ENCODE assay signal across 11 cellular contexts in genomic region chr6:20180935-20181334, GRCh38. TPM values are rescaled to one million over a fixed set of nuclear protein-coding genes. Genes with fewer than 3 reads are reported as not detected.
DNase-seq lines count a peak whose midpoint lies in the region; ATAC-seq and TF ChIP-seq lines count a peak whose summit lies in the region.
"Had no signal": no experiment of that assay in that cellular context is flagged by ENCODE, and none has a peak within 500 bp of the region (broad histone marks: within the 10 kb centered on the region; RNA-seq: fewer than 3 reads in every experiment).

No MANE protein-coding gene starts in this region.

- H3K27me3 Mint-ChIP-seq in mesothelial cell of epicardium (ENCODE audit: low read depth) = no peaks in the 10 kb centered on the region

- peaks cover 8% of the 10 kb centered on the region for H3K9me3 ChIP-seq in left ventricle myocardium inferior (replicated peaks)
- H3K9me3 ChIP-seq: esophagus squamous epithelium had no signal

- no peak for TF ChIP-seq CTCF in left ventricle myocardium inferior (IDR thresholded peaks at IDR 0.05; ENCODE audit: borderline replicate concordance)
- no peak for TF ChIP-seq CTCF in mesothelial cell of epicardium (IDR thresholded peaks at IDR 0.05; ENCODE audit: unreplicated experiment)

- no peak overlapping the region for H3K4me3 Mint-ChIP-seq in mesothelial cell of epicardium

- H3K27ac Mint-ChIP-seq in mesothelial cell of epicardium = no peak overlapping the region

- ATAC-seq in GM18517 (IDR thresholded peaks at IDR 0.05; ENCODE audit: unreplicated experiment) (peak; percentile 75), GM21528 (IDR thresholded peaks at IDR 0.05; ENCODE audit: low FRiP score, unreplicated experiment) (peak; percentile 65), HG03457 (IDR thresholded peaks at IDR 0.05; ENCODE audit: unreplicated experiment) (peak; percentile 87)

- peaks cover 8% of the 10 kb centered on the region for H3K9me3 Mint-ChIP-seq in mesothelial cell of epicardium

- H3K4me1 Mint-ChIP-seq in mesothelial cell of epicardium = peaks cover 12% of the 10 kb centered on the region

- no peaks in the 10 kb centered on the region for H3K27me3 ChIP-seq in left ventricle myocardium inferior (ENCODE audit: low read depth)
- H3K27me3 ChIP-seq: brain microvascular endothelial cell, esophagus squamous epithelium had no signal

- H3K27ac ChIP-seq in left ventricle myocardium inferior (replicated peaks) = peak overlapping the region; percentile 72
- H3K27ac ChIP-seq: brain microvascular endothelial cell, esophagus squamous epithelium had no signal

- DNase-seq in left ventricle myocardium inferior (no peak), mesothelial cell of epicardium (ENCODE audit: low spot score in 2 of 2, unreplicated experiment in 2 of 2) (no peak), G401 (ENCODE audit: low spot score) (no peak), AG20443 (ENCODE audit: low spot score) (no peak)
- DNase-seq in activated CD8-positive, alpha-beta memory T cell treated with anti-CD3 and anti-CD28 coated beads, Interleukin-2, amount 50 U/mL, for 4 hours = no peak
- DNase-seq: brain microvascular endothelial cell, DND-41, esophagus squamous epithelium had no signal

- H3K4me1 ChIP-seq in left ventricle myocardium inferior = peaks cover 41% of the 10 kb centered on the region

- peaks cover 20% of the 10 kb centered on the region for H3K36me3 Mint-ChIP-seq in mesothelial cell of epicardium

- in situ Hi-C loops in G401 (cut with HindIII; ENCODE audit: low sequenced_read_pairs) = no loop called here

- peaks cover 7% of the 10 kb centered on the region for H3K36me3 ChIP-seq in left ventricle myocardium inferior
- H3K36me3 ChIP-seq: brain microvascular endothelial cell had no signal

- intact Hi-C loops in left ventricle myocardium inferior (cut with micrococcal nuclease) = no loop called here

- no peak overlapping the region for H3K4me3 ChIP-seq in left ventricle myocardium inferior
- H3K4me3 ChIP-seq: esophagus squamous epithelium had no signal

RNA-seq across cellular contexts. Expression of gene MBOAT1, which starts 31.3 kb away (rescaled TPM):
- total RNA-seq in left ventricle myocardium inferior = 5.6 TPM
- total RNA-seq in mesothelial cell of epicardium = 23.5 to 24.6 TPM (median 24.5 TPM) in 3 replicates
- total RNA-seq in G401 (2014; rRNA removed; shearing (Covaris generic)) = 1.2 and 1.9 TPM in 2 replicates
